In genomic region chr4:153246446-153247115, GRCh38 we compare ENCODE assay signal across 17 cellular contexts. TPM values are rescaled to one million over a fixed set of nuclear protein-coding genes. Genes with fewer than 3 reads are reported as not detected.
DNase-seq lines count a peak whose midpoint lies in the region; ATAC-seq and TF ChIP-seq lines count a peak whose summit lies in the region.
"Had no signal": no experiment of that assay in that cellular context is flagged by ENCODE, and none has a peak within 500 bp of the region (broad histone marks: within the 10 kb centered on the region; RNA-seq: fewer than 3 reads in every experiment).

No MANE protein-coding gene starts in this region.

- WGBS in esophagus squamous epithelium, 2 donors: 64 to 78% methylated on average over 5 to 7 of the region's 7 CpGs

- no peaks in the 10 kb centered on the region for H3K27me3 ChIP-seq in esophagus squamous epithelium
- H3K27me3 ChIP-seq: gastrocnemius medialis had no signal

- no TSS peak for BruUV-seq in OCI-LY7 (replicated peaks; lab: Mats Ljungman, UMichigan)

- no peak overlapping the region for H2AFZ ChIP-seq in OCI-LY7 (ENCODE audit: low read length)

- TF ChIP-seq POLR2A in esophagus squamous epithelium (IDR thresholded peaks at IDR 0.05): no peak

- CTCF ChIA-PET in HEK293 (lab: Yijun Ruan, JAX): no interaction called here
- CTCF ChIA-PET in RWPE1 (lab: Yijun Ruan, JAX): no interaction called here
- CTCF ChIA-PET in OCI-LY7 (lab: Charles Lee; ENCODE audit: unreplicated experiment): no interaction called here

- POLR2A ChIA-PET in HEK293 (lab: Yijun Ruan, JAX): no interaction called here
- POLR2A ChIA-PET in RWPE1 (lab: Yijun Ruan, JAX; ENCODE audit: low non-redundant PET): no interaction called here
- POLR2A ChIA-PET in OCI-LY7 (lab: Charles Lee): no interaction called here

- H3K9me2 ChIP-seq in OCI-LY7 (ENCODE audit: insufficient read depth, low read length): no peaks in the 10 kb centered on the region

- H3K79me2 ChIP-seq in OCI-LY7 (ENCODE audit: insufficient read depth, low read depth, low read length): no peaks in the 10 kb centered on the region

- no peak overlapping the region for H3K4me2 ChIP-seq in OCI-LY7 (ENCODE audit: low read length)

- H3K36me3 ChIP-seq in HEK293 (ENCODE audit: control insufficient read depth in 2 of 2, insufficient read depth in 1 of 2, low read length in 2 of 2): no peaks in the 10 kb centered on the region
- no peaks in the 10 kb centered on the region for H3K36me3 ChIP-seq in mucosa of descending colon (ENCODE audit: low read depth)
- no peaks in the 10 kb centered on the region for H3K36me3 ChIP-seq in OCI-LY7 (ENCODE audit: insufficient read depth, low read length)
- H3K36me3 ChIP-seq in esophagus squamous epithelium: no peaks in the 10 kb centered on the region
- H3K36me3 ChIP-seq: gastrocnemius medialis had no signal

- ATAC-seq in mucosa of descending colon (peak; percentile 5), GM21786 (IDR thresholded peaks at IDR 0.05; ENCODE audit: unreplicated experiment) (no peak)
- ATAC-seq: CD8-positive, alpha-beta T cell; gastrocnemius medialis; Right ventricle myocardium inferior had no signal

- H4K20me1 ChIP-seq in OCI-LY7 (ENCODE audit: insufficient read depth, low read length): no peaks in the 10 kb centered on the region

- H3K4me3 ChIP-seq in HEK293 (ENCODE audit: low read depth, low read length): no peak overlapping the region
- H3K4me3 ChIP-seq in mucosa of descending colon: no peak overlapping the region
- H3K4me3 ChIP-seq in OCI-LY7 (ENCODE audit: low read depth, low read length, poor library complexity, severe bottlenecking): no peak overlapping the region
- no peak overlapping the region for H3K4me3 ChIP-seq in esophagus squamous epithelium
- H3K4me3 ChIP-seq: gastrocnemius medialis had no signal

- intact Hi-C loops in mucosa of descending colon (cut with DNase I, micrococcal nuclease) (loop anchor here in 1 of 2 donors (5.0 kb wide), 1 partner anchor 39 kb away; no protein-coding TSS in a partner anchor), OCI-LY7 (cut with micrococcal nuclease; ENCODE audit: unreplicated experiment) (loop anchor here (10.0 kb wide), 1 partner anchor 398 kb away; no protein-coding TSS in a partner anchor), esophagus squamous epithelium (cut with DNase I) (no loop called here)

- peaks cover 33% of the 10 kb centered on the region for H3K4me1 ChIP-seq in HEK293 (ENCODE audit: control insufficient read depth, insufficient read depth, low read length)
- peaks cover 54% of the 10 kb centered on the region for H3K4me1 ChIP-seq in mucosa of descending colon (ENCODE audit: low read depth)
- H3K4me1 ChIP-seq in OCI-LY7 (ENCODE audit: insufficient read depth, low read length, poor library complexity, severe bottlenecking): peaks cover 24% of the 10 kb centered on the region
- H3K4me1 ChIP-seq in esophagus squamous epithelium: peaks cover 0 to 49% (median 21%) of the 10 kb centered on the region in 3 donors

- H3K9me3 ChIP-seq in HEK293 (ENCODE audit: control insufficient read depth, insufficient read depth, low read depth, low read length) (no peaks in the 10 kb centered on the region), mucosa of descending colon (no peaks in the 10 kb centered on the region), OCI-LY7 (ENCODE audit: low read length) (no peaks in the 10 kb centered on the region), esophagus squamous epithelium (no peaks in the 10 kb centered on the region)
- H3K9me3 ChIP-seq: gastrocnemius medialis had no signal

- H3K27ac ChIP-seq in C4-2B (peak overlapping the region; percentile 18), HEK293 (ENCODE audit: extremely low read depth, low read depth, low read length) (no peak overlapping the region), RWPE1 (peak overlapping the region; percentile 50), OCI-LY7 (ENCODE audit: low read depth, low read length, poor library complexity, severe bottlenecking) (no peak overlapping the region), esophagus squamous epithelium (no peak overlapping the region)
- H3K27ac ChIP-seq: gastrocnemius medialis had no signal

- TF ChIP-seq CTCF in C4-2B (conservative IDR thresholded peaks at IDR 0.05): no peak
- TF ChIP-seq CTCF in HEK293 (tag by site-specific recombination; IDR thresholded peaks at IDR 0.05): no peak
- no peak for TF ChIP-seq CTCF in RWPE1 (conservative IDR thresholded peaks at IDR 0.05; ENCODE audit: low read depth)
- no peak for TF ChIP-seq CTCF in mucosa of descending colon (IDR thresholded peaks at IDR 0.05)
- no peak for TF ChIP-seq CTCF in OCI-LY7 (conservative IDR thresholded peaks at IDR 0.05; ENCODE audit: low read length)
- TF ChIP-seq CTCF in esophagus squamous epithelium (IDR thresholded peaks at IDR 0.05): no peak

- DNase-seq in RWPE1 (ENCODE audit: low spot score) (no peak), mucosa of descending colon (peak; percentile 64 to 75 (median 68)), AML-193 (lab: John Stamatoyannopoulos, UW) (no peak), OCI-LY7 (ENCODE audit: low spot score) (no peak), esophagus squamous epithelium (lab: John Stamatoyannopoulos, UW) (no peak)
- DNase-seq: activated CD4-positive, alpha-beta T cell treated with anti-CD3 and anti-CD28 coated beads, Interleukin-2, amount 50 U/mL, for 1 hour; activated CD8-positive, alpha-beta memory T cell treated with anti-CD3 and anti-CD28 coated beads, Interleukin-2, amount 50 U/mL, for 48 hours; activated effector memory CD4-positive, alpha-beta T cell treated with anti-CD3 and anti-CD28 coated beads, Interleukin-2, amount 50 U/mL, for 16 hours; amniotic stem cell; CD8-positive, alpha-beta T cell; gastrocnemius medialis; NCI-H1105; retina had no signal

TF ChIP-seq in HEK293, 187 proteins besides CTCF, POLR2A, EP300 and RAD21:
- no peak for TF ChIP-seq ZNF274 (IDR thresholded peaks at IDR 0.05; ENCODE audit: low read length)
- no peak for TF ChIP-seq ZNF274 (tag by site-specific recombination; IDR thresholded peaks at IDR 0.05; ENCODE audit: borderline replicate concordance)
- peak; percentile 92 for TF ChIP-seq ZNF664 (tag by site-specific recombination; IDR thresholded peaks at IDR 0.05)
- TF ChIP-seq ZNF544 (tag by site-specific recombination; IDR thresholded peaks at IDR 0.05): no peak
- no peak for TF ChIP-seq ZNF292 (tag by site-specific recombination; IDR thresholded peaks at IDR 0.05; ENCODE audit: borderline replicate concordance, low read depth)
- TF ChIP-seq ZNF747 (tag by site-specific recombination; IDR thresholded peaks at IDR 0.05): no peak
TF ChIP-seq in HEK293: peak in this region for 1.

RNA-seq across cellular contexts. Expression of gene TRIM2, which starts 42.3 kb away (rescaled TPM):
- 100 to 1,000 TPM in 2 of 3 donors, 10 to 100 TPM in 1; 96.4 to 167 (median 154) TPM for total RNA-seq in mucosa of descending colon
- 0.06 and 0.46 TPM in 2 replicates for total RNA-seq in OCI-LY7 (2014; rRNA removed; shearing (Covaris generic))
- total RNA-seq in OCI-LY7 (2022): 0.29 TPM in 1 of 2 replicates, not detected in the other
- total RNA-seq in esophagus squamous epithelium: 10 to 100 TPM in 3 of 4 donors, 1 to 10 TPM in 1; 5.8 to 18.9 (median 14.9) TPM

Comparison
In these comparisons a context has a peak if more than half of its experiments do, and no peak if none do; other contexts are left out.
1. H3K27ac ChIP-seq: peak in C4-2B (single experiment) and RWPE1 (single experiment); none in HEK293 (single experiment), OCI-LY7 (single experiment) and esophagus squamous epithelium (0 of 4).
2. DNase-seq: peak in mucosa of descending colon (3 of 3); none in RWPE1 (single experiment), AML-193 (0 of 2), OCI-LY7 (single experiment) and esophagus squamous epithelium (single experiment).
3. RNA of gene TRIM2, which starts 42.3 kb away (total RNA-seq): 96.4 to 167 TPM in mucosa of descending colon and 5.8 to 18.9 TPM in esophagus squamous epithelium; 0.06 to 0.46 TPM in OCI-LY7; every median in the first group is over 4 times any median in the second.